ENCODE assay signal across 8 cellular contexts in genomic region chr2:164917296-164917903, GRCh38. TPM values are rescaled to one million over a fixed set of nuclear protein-coding genes. Genes with fewer than 3 reads are reported as not detected.
DNase-seq lines count a peak whose midpoint lies in the region; ATAC-seq and TF ChIP-seq lines count a peak whose summit lies in the region.

No MANE protein-coding gene starts in this region.

- H3K4me3 Mint-ChIP-seq in CD8-positive, alpha-beta memory T cell: no peak overlapping the region

- no peak overlapping the region for H3K27ac Mint-ChIP-seq in CD8-positive, alpha-beta memory T cell

- peaks cover 0 to 4% (median 0%) of the 10 kb centered on the region in 5 donors for H3K9me3 Mint-ChIP-seq in CD8-positive, alpha-beta memory T cell

- DNase-seq in AG09319 (ENCODE audit: extremely low read depth, low read depth) (no peak), NCI-H1436 (lab: John Stamatoyannopoulos, UW) (peak; percentile 36), astrocyte of the hippocampus (ENCODE audit: low read depth, low spot score) (peak; percentile 64), left kidney (ENCODE audit: low read depth, low spot score) (peak; percentile 75), SKM-1 (lab: John Stamatoyannopoulos, UW; ENCODE audit: unreplicated experiment) (no peak)
- no peak for DNase-seq in CD8-positive, alpha-beta memory T cell

- ATAC-seq in HG02870 (IDR thresholded peaks at IDR 0.05; ENCODE audit: unreplicated experiment) (no peak), HG02610 (IDR thresholded peaks at IDR 0.05; ENCODE audit: unreplicated experiment) (no peak)

- peak; percentile 46 for TF ChIP-seq CTCF in AG09319 (IDR thresholded peaks at IDR 0.05; ENCODE audit: low read depth, low read length)

- no peaks in the 10 kb centered on the region for H3K36me3 Mint-ChIP-seq in CD8-positive, alpha-beta memory T cell

- H3K27me3 ChIP-seq in CD8-positive, alpha-beta memory T cell (ENCODE audit: insufficient read depth, low read length, poor library complexity, severe bottlenecking): no peaks in the 10 kb centered on the region

- POLR2A ChIA-PET in CD8-positive, alpha-beta memory T cell (lab: Charles Lee): no interaction called here

- peaks cover 0 to 1% of the 10 kb centered on the region in 2 donors for H3K27me3 Mint-ChIP-seq in CD8-positive, alpha-beta memory T cell

- H3K4me3 ChIP-seq in CD8-positive, alpha-beta memory T cell (ENCODE audit: low read length): no peak overlapping the region

- CTCF ChIA-PET in CD8-positive, alpha-beta memory T cell (lab: Charles Lee): no interaction called here

- no peaks in the 10 kb centered on the region for H3K9me3 ChIP-seq in CD8-positive, alpha-beta memory T cell (ENCODE audit: low read length)

- no peaks in the 10 kb centered on the region for H3K4me1 ChIP-seq in CD8-positive, alpha-beta memory T cell (ENCODE audit: insufficient read depth, low read length)

- H3K27ac ChIP-seq in CD8-positive, alpha-beta memory T cell (ENCODE audit: low read depth, low read length): no peak overlapping the region

- H3K4me1 Mint-ChIP-seq in CD8-positive, alpha-beta memory T cell: no peaks in the 10 kb centered on the region

- H3K36me3 ChIP-seq in CD8-positive, alpha-beta memory T cell (ENCODE audit: insufficient read depth, low read length): no peaks in the 10 kb centered on the region

RNA-seq across cellular contexts. Expression of gene SLC38A11, which starts 37.9 kb away (rescaled TPM):
- not detected for total RNA-seq in CD8-positive, alpha-beta memory T cell
- polyA plus RNA-seq in CD8-positive, alpha-beta memory T cell: not detected

Comparison
In these comparisons a context has a peak if more than half of its experiments do, and no peak if none do; other contexts are left out.
1. DNase-seq: peak in NCI-H1436 (single experiment), astrocyte of the hippocampus (single experiment) and left kidney (single experiment); none in AG09319 (single experiment), SKM-1 (single experiment) and CD8-positive, alpha-beta memory T cell (0 of 5).